ENCODE assay signal across 8 cellular contexts in the genomic region with DNA sequence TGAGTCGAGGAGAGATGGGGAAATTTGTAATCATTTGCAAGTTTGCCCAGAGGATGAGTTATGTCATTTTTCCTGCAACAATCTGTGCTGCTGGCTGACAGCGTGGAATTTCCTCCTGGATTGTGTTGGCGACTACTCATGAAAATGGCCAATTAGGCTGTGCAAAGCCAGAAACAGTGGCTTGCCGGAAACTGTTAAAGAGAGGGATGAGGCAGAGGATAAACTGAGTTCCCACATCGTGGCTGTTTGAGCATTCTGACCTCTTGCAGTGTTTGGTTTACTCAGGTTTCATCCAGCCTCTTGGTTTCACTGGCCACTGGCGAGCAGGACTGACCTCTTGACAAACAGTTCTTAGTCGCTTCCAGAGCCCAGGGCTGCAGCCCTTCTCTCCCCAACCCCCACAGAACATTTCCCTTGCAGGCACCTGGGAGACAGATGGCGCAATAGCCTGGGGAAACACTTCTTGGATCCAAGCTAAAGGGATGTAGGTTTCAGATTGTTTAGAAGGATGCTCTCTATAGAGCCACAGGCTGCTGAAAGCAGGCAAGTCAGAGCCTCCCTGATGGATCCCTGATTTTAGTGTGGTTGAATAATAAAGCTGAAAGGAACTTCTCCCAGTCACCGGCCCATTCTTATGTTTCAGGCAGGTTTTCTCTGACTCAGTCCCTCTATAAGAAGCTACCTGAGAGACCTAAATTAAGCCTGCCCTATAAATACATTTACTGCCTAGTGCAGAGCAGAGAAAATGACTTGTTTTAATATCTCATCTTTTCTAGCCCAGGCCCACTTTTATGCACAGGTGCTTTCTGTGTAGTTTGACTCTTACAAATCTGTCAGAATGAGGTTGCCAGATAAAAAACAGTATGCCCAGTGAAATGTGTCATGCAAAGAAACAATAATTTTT.
A peak's percentile ranks its signal among the peaks of the same experiment; 100 is the strongest.
DNase-seq lines count a peak whose midpoint lies in the region; ATAC-seq and TF ChIP-seq lines count a peak whose summit lies in the region.

No MANE protein-coding gene starts in this region.

- peak; percentile 81 for DNase-seq in AG04449 (ENCODE audit: low read depth, low spot score)
- peak; percentile 3 to 83 (median 58) for DNase-seq in NCI-H1417 (lab: John Stamatoyannopoulos, UW)
- DNase-seq in cerebellar cortex (ENCODE audit: low spot score): peak; percentile 96
- peak; percentile 92 to 93 for DNase-seq in lung microvascular endothelial cell (ENCODE audit: low read depth in 2 of 2)
- no peak for DNase-seq in activated CD8-positive, alpha-beta memory T cell treated with anti-CD3 and anti-CD28 coated beads, Interleukin-2, amount 50 U/mL, for 48 hours
- no peak for DNase-seq in NCI-H526 treated with DMSO at 0.1 percent for 48 hours (lab: John Stamatoyannopoulos, UW)
- no peak for DNase-seq in GM19240 (ENCODE audit: insufficient read length, low spot score)

- peak overlapping the region; percentile 19 for H3K4me3 ChIP-seq in AG04449 (ENCODE audit: low read depth, low read length)

- CTCF ChIA-PET in AG04449 (lab: Yijun Ruan, JAX): interaction anchor here (0.9 kb wide), 1 partner anchor 16 kb away, joined by 3 read pairs; no protein-coding TSS in a partner anchor

- no peak for ATAC-seq in GM18858 (IDR thresholded peaks at IDR 0.05; ENCODE audit: unreplicated experiment)

- no peak for TF ChIP-seq CTCF in AG04449 (IDR thresholded peaks at IDR 0.05; ENCODE audit: insufficient read depth, low read length, missing control alignments)

- POLR2A ChIA-PET in AG04449 (lab: Yijun Ruan, JAX): interaction anchor here (0.6 to 0.8 kb wide), 2 partner anchors 63 to 112 kb away, joined by 3 read pairs; no protein-coding TSS in a partner anchor

Comparison
In these comparisons a context has a peak if more than half of its experiments do, and no peak if none do; other contexts are left out.
1. DNase-seq: peak in AG04449 (single experiment), NCI-H1417 (3 of 3), cerebellar cortex (single experiment) and lung microvascular endothelial cell (2 of 2); none in activated CD8-positive, alpha-beta memory T cell treated with anti-CD3 and anti-CD28 coated beads, Interleukin-2, amount 50 U/mL, for 48 hours (single experiment), NCI-H526 treated with DMSO at 0.1 percent for 48 hours (single experiment) and GM19240 (single experiment).